Comparison of ENCODE assay signal across 12 cellular contexts in genomic region chr20:39429716-39430115, GRCh38.
DNase-seq lines count a peak whose midpoint lies in the region; ATAC-seq and TF ChIP-seq lines count a peak whose summit lies in the region.
"Had no signal": no experiment of that assay in that cellular context is flagged by ENCODE, and none has a peak within 500 bp of the region (broad histone marks: within the 10 kb centered on the region; RNA-seq: fewer than 3 reads in every experiment).

No MANE protein-coding gene starts in this region.

- no peaks in the 10 kb centered on the region for H3K9me3 ChIP-seq in MG63
- H3K9me3 ChIP-seq: ovary had no signal

- no peaks in the 10 kb centered on the region for H3K27me3 ChIP-seq in MG63
- H3K27me3 ChIP-seq: ovary had no signal

- DNase-seq in RKO (ENCODE audit: low spot score) (peak; percentile 54), iPS DF 4.7 (ENCODE audit: extremely low read depth, low spot score) (peak; percentile 2), MG63 (no peak), NOMO-1 (lab: John Stamatoyannopoulos, UW; ENCODE audit: unreplicated experiment in 2 of 2) (no peak), MV-4-11 (lab: John Stamatoyannopoulos, UW) (no peak)
- DNase-seq: COR-L47, cortex of kidney, NCI-H187 treated with DMSO at 0.1 percent for 48 hours, ovary had no signal

- H3K36me3 ChIP-seq in MG63: no peaks in the 10 kb centered on the region
- H3K36me3 ChIP-seq: ovary had no signal

- H3K4me3 ChIP-seq in MG63: no peak overlapping the region
- H3K4me3 ChIP-seq: ovary had no signal

- TF ChIP-seq CTCF in 22Rv1 (IDR thresholded peaks at IDR 0.05): peak; percentile 69
- TF ChIP-seq CTCF in GM12872 (IDR thresholded peaks at IDR 0.05; ENCODE audit: insufficient read depth, low read depth, low read length): peak; percentile 33; the same call in 1 of the 3 replicates

- H3K27ac ChIP-seq in 22Rv1: no peak overlapping the region
- H3K27ac ChIP-seq: ovary had no signal

- no peak for ATAC-seq in HG03460 (IDR thresholded peaks at IDR 0.05; ENCODE audit: unreplicated experiment)

Comparison
In these comparisons a context has a peak if more than half of its experiments do, and no peak if none do; other contexts are left out.
1. DNase-seq: peak in RKO (single experiment) and iPS DF 4.7 (single experiment); none in MG63 (single experiment), NOMO-1 (0 of 2) and MV-4-11 (single experiment).